9 cellular contexts compared by ENCODE assay signal in genomic region chr18:71784777-71785176, GRCh38.
DNase-seq lines count a peak whose midpoint lies in the region; ATAC-seq and TF ChIP-seq lines count a peak whose summit lies in the region.
"Had no signal": no experiment of that assay in that cellular context is flagged by ENCODE, and none has a peak within 500 bp of the region (broad histone marks: within the 10 kb centered on the region; RNA-seq: fewer than 3 reads in every experiment).

No MANE protein-coding gene starts in this region.

- peak; percentile 84 for ATAC-seq in GM21786 (IDR thresholded peaks at IDR 0.05; ENCODE audit: unreplicated experiment)
- ATAC-seq in Right ventricle myocardium inferior, result no peak

- no peaks in the 10 kb centered on the region for H3K9me3 ChIP-seq in OCI-LY1 (ENCODE audit: low read length)
- H3K9me3 ChIP-seq in effector memory CD4-positive, alpha-beta T cell (ENCODE audit: control insufficient read depth, low read length), result no peaks in the 10 kb centered on the region

- intact Hi-C loops in Right ventricle myocardium inferior (cut with DNase I), result no loop called here

- H3K4me3 ChIP-seq in OCI-LY1 (ENCODE audit: low read depth, low read length, poor library complexity, severe bottlenecking), result no peak overlapping the region
- H3K4me3 ChIP-seq in fibroblast of the aortic adventitia (ENCODE audit: low read depth, low read length), result no peak overlapping the region
- no peak overlapping the region for H3K4me3 ChIP-seq in effector memory CD4-positive, alpha-beta T cell (ENCODE audit: insufficient read depth, low read depth, low read length, poor library complexity, severe bottlenecking)

- H3K9me2 ChIP-seq in OCI-LY1 (ENCODE audit: low read depth, low read length), result no peaks in the 10 kb centered on the region

- no peaks in the 10 kb centered on the region for H3F3A ChIP-seq in OCI-LY1 (ENCODE audit: insufficient read depth, low read length)

- H3K27me3 ChIP-seq in OCI-LY1 (ENCODE audit: insufficient read depth, low read length), result no peaks in the 10 kb centered on the region
- H3K27me3 ChIP-seq in effector memory CD4-positive, alpha-beta T cell (replicated peaks; ENCODE audit: control insufficient read depth, insufficient read depth, low read length, poor library complexity, severe bottlenecking), result no peaks in the 10 kb centered on the region

- no peaks in the 10 kb centered on the region for H3K36me3 ChIP-seq in OCI-LY1 (ENCODE audit: insufficient read depth, low read length)
- H3K36me3 ChIP-seq in effector memory CD4-positive, alpha-beta T cell (ENCODE audit: control insufficient read depth, insufficient read depth, low read length), result no peaks in the 10 kb centered on the region

- H3K4me1 ChIP-seq in OCI-LY1 (ENCODE audit: insufficient read depth, low read length, severe bottlenecking), result no peaks in the 10 kb centered on the region
- no peaks in the 10 kb centered on the region for H3K4me1 ChIP-seq in effector memory CD4-positive, alpha-beta T cell (ENCODE audit: control insufficient read depth, insufficient read depth, low read length, poor library complexity, severe bottlenecking)
- H3K4me1 ChIP-seq: parathyroid adenoma had no signal

- no peaks in the 10 kb centered on the region for H4K20me1 ChIP-seq in OCI-LY1 (ENCODE audit: insufficient read depth, low read length)

- H3K27ac ChIP-seq in OCI-LY1 (ENCODE audit: low read depth, low read length, poor library complexity, severe bottlenecking), result no peak overlapping the region
- no peak overlapping the region for H3K27ac ChIP-seq in effector memory CD4-positive, alpha-beta T cell (ENCODE audit: insufficient read depth, low read length, poor library complexity, severe bottlenecking)
- H3K27ac ChIP-seq: parathyroid adenoma had no signal

- no peak overlapping the region for H3K9ac ChIP-seq in OCI-LY1 (ENCODE audit: low read length)
- H3K9ac ChIP-seq: parathyroid adenoma had no signal

- H3K79me2 ChIP-seq in OCI-LY1 (ENCODE audit: insufficient read depth, low read length), result no peaks in the 10 kb centered on the region
- H3K79me2 ChIP-seq: parathyroid adenoma had no signal

- H3K4me2 ChIP-seq in OCI-LY1 (ENCODE audit: low read length), result no peak overlapping the region

- no peak overlapping the region for H2AFZ ChIP-seq in OCI-LY1 (ENCODE audit: low read length)
- H2AFZ ChIP-seq: parathyroid adenoma had no signal

- peak; percentile 71 for TF ChIP-seq CTCF in OCI-LY1 (IDR thresholded peaks at IDR 0.05; ENCODE audit: low read length)
- TF ChIP-seq CTCF in fibroblast of the aortic adventitia (IDR thresholded peaks at IDR 0.05; ENCODE audit: insufficient read depth, low read length), result peak; percentile 52

- DNase-seq in DMS53 (lab: John Stamatoyannopoulos, UW), result peak; percentile 73
- peak; percentile 29 for DNase-seq in fibroblast of the aortic adventitia (ENCODE audit: low read depth)
- DNase-seq in effector memory CD4-positive, alpha-beta T cell, result no peak
- no peak for DNase-seq in OCI-M2 (lab: John Stamatoyannopoulos, UW; ENCODE audit: unreplicated experiment)
- DNase-seq in Right ventricle myocardium inferior (ENCODE audit: missing footprints), result no peak
- DNase-seq in HuH-7 (ENCODE audit: low spot score), result no peak

Comparison
In these comparisons a context has a peak if more than half of its experiments do, and no peak if none do; other contexts are left out.
1. DNase-seq: peak in DMS53 (single experiment) and fibroblast of the aortic adventitia (single experiment); none in effector memory CD4-positive, alpha-beta T cell (0 of 3), OCI-M2 (single experiment), Right ventricle myocardium inferior (single experiment) and HuH-7 (single experiment).